Comparison of ENCODE assay signal across 8 cellular contexts in genomic region chr1:6489799-6490180, GRCh38. TPM values are rescaled to one million over a fixed set of nuclear protein-coding genes. Genes with fewer than 3 reads are reported as not detected.
DNase-seq lines count a peak whose midpoint lies in the region; ATAC-seq, FAIRE-seq and TF ChIP-seq lines count a peak whose summit lies in the region.

No MANE protein-coding gene starts in this region.

- H3K79me2 ChIP-seq in DND-41 (ENCODE audit: insufficient read depth, low read length) = no peaks in the 10 kb centered on the region

- ATAC-seq in DND-41 (ENCODE audit: insufficient read depth, low read depth) (peak; percentile 76), GM18870 (IDR thresholded peaks at IDR 0.05; ENCODE audit: unreplicated experiment) (no peak)

- peak overlapping the region; percentile 89 for H2AFZ ChIP-seq in DND-41 (ENCODE audit: low read depth, low read length)

- TF ChIP-seq CTCF in DND-41 (IDR thresholded peaks at IDR 0.05; ENCODE audit: borderline replicate concordance, extremely low read depth, low read length, poor library complexity, severe bottlenecking) = peak; percentile 90
- peak; percentile 89 for TF ChIP-seq CTCF in WERI-Rb-1 (IDR thresholded peaks at IDR 0.05; ENCODE audit: low read depth, low read length)
- TF ChIP-seq CTCF in cardiac fibroblast (IDR thresholded peaks at IDR 0.05; ENCODE audit: low read depth, low read length) = peak; percentile 97
- TF ChIP-seq CTCF in kidney (IDR thresholded peaks at IDR 0.05; ENCODE audit: borderline replicate concordance, extremely low read depth, insufficient read depth) = peak; percentile 77

- H3K4me2 ChIP-seq in DND-41 (ENCODE audit: insufficient read depth, low read length) = peak overlapping the region; percentile 97

- H3K9me3 ChIP-seq in DND-41 (ENCODE audit: insufficient read depth, low read length, severe bottlenecking) (no peaks in the 10 kb centered on the region), WERI-Rb-1 (ENCODE audit: severe bottlenecking) (no peaks in the 10 kb centered on the region), kidney (ENCODE audit: control insufficient read depth in 1 of 2, low read length in 2 of 2) (no peaks in the 10 kb centered on the region)

- peak; percentile 82 for DNase-seq in DND-41
- DNase-seq in H7 = peak; percentile 98
- peak; percentile 35 for DNase-seq in NCI-H1694 (lab: John Stamatoyannopoulos, UW)
- DNase-seq in WERI-Rb-1 = peak; percentile 88
- DNase-seq in cardiac fibroblast (ENCODE audit: low read depth in 2 of 2) = peak; percentile 77 to 81
- no peak for DNase-seq in kidney
- peak; percentile 42 to 62 for DNase-seq in stimulated activated CD4-positive, alpha-beta T cell treated with anti-CD3 and anti-CD28 coated beads, Interleukin-1b, Interleukin-23, amount 100 ng/mL, for 1 hour (ENCODE audit: low read depth in 2 of 2)

- peak overlapping the region; percentile 47 to 86 for H3K4me3 ChIP-seq in DND-41 (ENCODE audit: low read depth in 1 of 2, low read length in 2 of 2)
- H3K4me3 ChIP-seq in H7 (ENCODE audit: insufficient read depth, low read depth, low read length) = peak overlapping the region; percentile 74
- H3K4me3 ChIP-seq in WERI-Rb-1 (ENCODE audit: low read depth, low read length) = peak overlapping the region; percentile 64
- peak overlapping the region; percentile 84 to 91 for H3K4me3 ChIP-seq in cardiac fibroblast (replicated peaks in 1 of 2; ENCODE audit: low read depth in 2 of 2, low read length in 2 of 2)
- H3K4me3 ChIP-seq in kidney (ENCODE audit: low read length in 2 of 2) = peak overlapping the region in 1 of 2 donors; percentile 73

- intact Hi-C loops in kidney (cut with DNase I) = no loop called here

- peaks cover 36% of the 10 kb centered on the region for H3K4me1 ChIP-seq in DND-41 (ENCODE audit: insufficient read depth, low read length)
- peaks cover 0 to 22% of the 10 kb centered on the region in 2 donors for H3K4me1 ChIP-seq in kidney (ENCODE audit: control insufficient read depth in 1 of 2, insufficient read depth in 1 of 2, low read depth in 1 of 2, low read length in 2 of 2)

- peaks cover 5% of the 10 kb centered on the region; the same call in 1 of the 2 replicates for H4K20me1 ChIP-seq in DND-41 (ENCODE audit: insufficient read depth, low read length)

- H3K9ac ChIP-seq in DND-41 (ENCODE audit: low read depth, low read length) = peak overlapping the region; percentile 74
- H3K9ac ChIP-seq in kidney (ENCODE audit: low read length in 2 of 2) = peak overlapping the region in 1 of 2 donors; percentile 29

- H3K27ac ChIP-seq in DND-41 (ENCODE audit: low read length) = peak overlapping the region; percentile 85
- peak overlapping the region; percentile 73 for H3K27ac ChIP-seq in WERI-Rb-1
- no peak overlapping the region for H3K27ac ChIP-seq in kidney (ENCODE audit: low read depth in 2 of 2, low read length in 2 of 2)

- H3K27me3 ChIP-seq in DND-41 (ENCODE audit: insufficient read depth, low read length, poor library complexity) = no peaks in the 10 kb centered on the region
- peaks cover 11% of the 10 kb centered on the region; the same call in 1 of the 2 replicates for H3K27me3 ChIP-seq in H7 (ENCODE audit: control insufficient read depth, insufficient read depth, low read length)
- no peaks in the 10 kb centered on the region for H3K27me3 ChIP-seq in WERI-Rb-1 (ENCODE audit: insufficient read depth, low read depth, severe bottlenecking)

- no peak for FAIRE-seq in kidney (lab: Jason Lieb, UNC)

- H3K36me3 ChIP-seq in DND-41 (ENCODE audit: insufficient read depth, low read length) (no peaks in the 10 kb centered on the region), H7 (replicated peaks; ENCODE audit: control insufficient read depth, insufficient read depth, low read length) (no peaks in the 10 kb centered on the region), WERI-Rb-1 (no peaks in the 10 kb centered on the region), kidney (ENCODE audit: control insufficient read depth in 1 of 2, insufficient read depth in 2 of 2, low read length in 2 of 2) (no peaks in the 10 kb centered on the region)

RNA-seq across cellular contexts. Expression of gene PLEKHG5, which starts 1.7 kb away (rescaled TPM):
- 17.2 and 27.4 TPM in 2 replicates for total RNA-seq in H7 (2014; rRNA removed; shearing (Covaris generic))
- 14.0 TPM for total RNA-seq in kidney
- 4.4 TPM for polyA plus RNA-seq in kidney (ENCODE audit: insufficient read depth, low read depth, low replicate concordance)

RNA-seq across cellular contexts. Expression of gene TNFRSF25, which starts 23.8 kb away (rescaled TPM):
- total RNA-seq in H7 (2014; rRNA removed; shearing (Covaris generic)) = 5.4 and 15.7 TPM in 2 replicates
- total RNA-seq in kidney = 13.8 TPM
- 7.6 TPM for polyA plus RNA-seq in kidney (ENCODE audit: insufficient read depth, low read depth, low replicate concordance)

Comparison
In these comparisons a context has a peak if more than half of its experiments do, and no peak if none do; other contexts are left out.
1. H3K27ac ChIP-seq: peak in DND-41 (single experiment) and WERI-Rb-1 (single experiment); none in kidney (0 of 2).
2. Peak in every context shown above with its lines, with median percentiles within 50 percentile points of each other: CTCF ChIP-seq.